Comparison of ENCODE assay signal across 2 cellular contexts in the genomic region with DNA sequence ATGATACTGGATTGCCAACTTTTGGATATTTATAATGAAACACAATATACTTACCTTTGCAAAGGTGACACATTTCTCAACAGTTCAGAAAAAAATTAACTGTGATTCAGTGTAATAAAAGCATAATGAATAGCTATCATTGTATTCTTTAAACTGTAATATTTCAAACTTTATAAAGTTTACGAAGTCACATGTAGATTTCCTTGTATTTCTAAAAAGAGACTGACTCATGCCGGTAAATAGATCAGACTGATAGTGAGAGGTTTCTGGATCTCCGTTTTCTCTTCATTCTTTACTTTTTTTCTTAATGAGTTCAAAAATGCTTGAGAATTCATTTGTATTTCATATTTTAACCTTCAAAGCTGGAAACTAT.
TF ChIP-seq lines count a peak whose summit lies in the region.

No MANE protein-coding gene starts in this region.

TF ChIP-seq in SK-N-SH, 30 proteins besides CTCF, POLR2A, EP300 and RAD21:
- peak; percentile 31; the same call in 1 of the 2 replicates for TF ChIP-seq FOSL2 (IDR thresholded peaks at IDR 0.05; ENCODE audit: borderline replicate concordance, low read depth)
- no peak for TF ChIP-seq TEAD4 (IDR thresholded peaks at IDR 0.05; ENCODE audit: borderline replicate concordance, insufficient read depth)
TF ChIP-seq in SK-N-SH: peak in this region for 1.

TF ChIP-seq in endothelial cell of umbilical vein, 7 proteins besides CTCF, POLR2A, EP300 and RAD21:
- TF ChIP-seq FOS (IDR thresholded peaks at IDR 0.05; ENCODE audit: borderline replicate concordance, insufficient read depth, low read length) (no peak), GATA2 (IDR thresholded peaks at IDR 0.05; ENCODE audit: insufficient read depth, insufficient read length, low read depth, low read length) (peak; percentile 50)
